Comparison of ENCODE assay signal across 8 cellular contexts in genomic region chr11:67270256-67271211, GRCh38. TPM values are rescaled to one million over a fixed set of nuclear protein-coding genes. Genes with fewer than 3 reads are reported as not detected.
DNase-seq lines count a peak whose midpoint lies in the region; ATAC-seq, FAIRE-seq and TF ChIP-seq lines count a peak whose summit lies in the region.

No MANE protein-coding gene starts in this region.

- H3K4me1 ChIP-seq in BLaER1 treated with 17β-estradiol and CSF1 and Interleukin-3, amounts not matched to agents 10 nM and 100 nM, result peaks cover 75 to 84% (median 77%) of the 10 kb centered on the region in 10 experiments
- peaks cover 62% of the 10 kb centered on the region for H3K4me1 ChIP-seq in Loucy (ENCODE audit: insufficient read depth, low read length, poor library complexity, severe bottlenecking)
- H3K4me1 ChIP-seq in GM12878 (ENCODE audit: control insufficient read depth, insufficient read depth, low read length), result peaks cover 65% of the 10 kb centered on the region
- peaks cover 49 to 79% of the 10 kb centered on the region in 2 donors for H3K4me1 ChIP-seq in kidney (ENCODE audit: control insufficient read depth in 1 of 2, insufficient read depth in 1 of 2, low read depth in 1 of 2, low read length in 2 of 2)
- H3K4me1 ChIP-seq in stomach smooth muscle (ENCODE audit: control insufficient read depth, insufficient read depth, low read length), result peaks cover 91% of the 10 kb centered on the region

- SMC1A ChIA-PET in GM12878 (lab: Charles Lee; ENCODE audit: uncharacterized antibody, unreplicated experiment), result interaction anchor here (0.6 to 6.1 kb wide), 9 partner anchors 9 to 213 kb away, joined by 3 to 35 read pairs (median 4); partner anchors contain the start of genes AIP and ANKRD13D

- intact Hi-C loops in GM12878 (cut with micrococcal nuclease; ENCODE audit: unreplicated experiment), result no loop called here
- intact Hi-C loops in kidney (cut with DNase I), result no loop called here

- TF ChIP-seq EP300 in GM12878 (IDR thresholded peaks at IDR 0.05; ENCODE audit: borderline replicate concordance in 1 of 2, control insufficient read depth in 1 of 2, low read depth in 2 of 2, low read length in 2 of 2), result no peak

- no peak overlapping the region for H2AFZ ChIP-seq in Loucy (ENCODE audit: low read length)
- H2AFZ ChIP-seq in GM12878 (ENCODE audit: control insufficient read depth, low read depth, low read length), result no peak overlapping the region

- no TSS peak for BruUV-seq in GM12878 (replicated peaks; lab: Mats Ljungman, UMichigan)

- TF ChIP-seq POLR2A in GM12878 (IDR thresholded peaks at IDR 0.05; ENCODE audit: low read depth, low read length), result peak; percentile 44; the same call in 1 of the 2 replicates

- H3K27me3 ChIP-seq in BLaER1 treated with 17β-estradiol and CSF1 and Interleukin-3, amounts not matched to agents 10 nM and 100 nM, result no peaks in the 10 kb centered on the region
- H3K27me3 ChIP-seq in Loucy (ENCODE audit: insufficient read depth, low read length, poor library complexity, severe bottlenecking) (no peaks in the 10 kb centered on the region), GM12878 (replicated peaks in 1 of 2; ENCODE audit: control insufficient read depth in 2 of 2, insufficient read depth in 2 of 2, low read length in 1 of 2) (no peaks in the 10 kb centered on the region), stomach smooth muscle (ENCODE audit: control insufficient read depth in 1 of 2, insufficient read depth in 2 of 2, low read length in 2 of 2) (no peaks in the 10 kb centered on the region)

- ATAC-seq in GM12878, result no peak

- H4K20me1 ChIP-seq in BLaER1 treated with 17β-estradiol and CSF1 and Interleukin-3, amounts not matched to agents 10 nM and 100 nM, result peaks cover 0 to 67% (median 49%) of the 10 kb centered on the region in 11 experiments; a peak in 13 of 22 replicates
- peaks cover 61% of the 10 kb centered on the region for H4K20me1 ChIP-seq in Loucy (ENCODE audit: insufficient read depth, low read length, poor library complexity, severe bottlenecking)
- H4K20me1 ChIP-seq in GM12878 (ENCODE audit: control insufficient read depth, insufficient read depth), result no peaks in the 10 kb centered on the region

- POLR2A ChIA-PET in GM12878 (lab: Charles Lee), result interaction anchor here (0.6 to 4.8 kb wide), 10 partner anchors 6 to 217 kb away, joined by 3 to 46 read pairs (median 6); partner anchors contain the start of genes ANKRD13D and POLD4

- peak overlapping the region; percentile 87 to 100 (median 99) for H3K4me3 ChIP-seq in BLaER1 treated with 17β-estradiol and CSF1 and Interleukin-3, amounts not matched to agents 10 nM and 100 nM
- H3K4me3 ChIP-seq in Loucy (ENCODE audit: low read length, poor library complexity, severe bottlenecking), result peak overlapping the region; percentile 90
- H3K4me3 ChIP-seq in GM12878, result peak overlapping the region; percentile 81
- H3K4me3 ChIP-seq in kidney (ENCODE audit: low read length in 2 of 2), result peak overlapping the region; percentile 13 to 53
- H3K4me3 ChIP-seq in stomach smooth muscle (ENCODE audit: low read length in 2 of 2), result peak overlapping the region; percentile 53 to 84

- peaks cover 91% of the 10 kb centered on the region for H3K79me2 ChIP-seq in Loucy (ENCODE audit: insufficient read depth, low read length)
- H3K79me2 ChIP-seq in GM12878 (ENCODE audit: control insufficient read depth, insufficient read depth, low read length), result peaks cover 94% of the 10 kb centered on the region

- H3F3A ChIP-seq in Loucy (ENCODE audit: low read depth), result peaks cover 13% of the 10 kb centered on the region

- in situ Hi-C loops in GM12878 (cut with MboI), result no loop called here

- WGBS in GM12878 (ENCODE audit: insufficient coverage, insufficient replicate concordance, low lambda C conversion rate, missing lambda C conversion rate), result 3% methylated on average over 24 of the region's 28 CpGs

- H3K9me2 ChIP-seq in Loucy (replicated peaks; ENCODE audit: low read depth, low read length), result no peaks in the 10 kb centered on the region

- peak overlapping the region; percentile 92 to 100 (median 99) for H3K27ac ChIP-seq in BLaER1 treated with 17β-estradiol and CSF1 and Interleukin-3, amounts not matched to agents 10 nM and 100 nM
- H3K27ac ChIP-seq in GM12878 (ENCODE audit: control insufficient read depth, insufficient read depth), result peak overlapping the region; percentile 98
- peak overlapping the region; percentile 49 to 80 for H3K27ac ChIP-seq in kidney (ENCODE audit: low read depth in 2 of 2, low read length in 2 of 2)
- H3K27ac ChIP-seq in stomach smooth muscle (ENCODE audit: low read length), result peak overlapping the region; percentile 67

- no peaks in the 10 kb centered on the region for H3K9me3 ChIP-seq in BLaER1 treated with 17β-estradiol and CSF1 and Interleukin-3, amounts not matched to agents 10 nM and 100 nM (replicated peaks in 1 of 11)
- H3K9me3 ChIP-seq in Loucy (ENCODE audit: insufficient read depth, low read depth, low read length) (no peaks in the 10 kb centered on the region), GM12878 (replicated peaks; ENCODE audit: control insufficient read depth, insufficient read depth, low read length) (no peaks in the 10 kb centered on the region), kidney (ENCODE audit: control insufficient read depth in 1 of 2, low read length in 2 of 2) (no peaks in the 10 kb centered on the region), stomach smooth muscle (ENCODE audit: control insufficient read depth in 2 of 2, low read length in 2 of 2) (no peaks in the 10 kb centered on the region)

- no peak for TF ChIP-seq CTCF in Loucy (conservative IDR thresholded peaks at IDR 0.05; ENCODE audit: low read length)
- no peak for TF ChIP-seq CTCF in GM12878 (IDR thresholded peaks at IDR 0.05 in 2 of 3, conservative IDR thresholded peaks at IDR 0.05 in 1 of 3; ENCODE audit: control insufficient read depth in 2 of 3, extremely low read depth in 1 of 3, insufficient read depth in 1 of 3, low read depth in 3 of 3, low read length in 3 of 3)
- no peak for TF ChIP-seq CTCF in kidney (IDR thresholded peaks at IDR 0.05; ENCODE audit: borderline replicate concordance, extremely low read depth, insufficient read depth)

- CTCF ChIA-PET in GM12878 (lab: Yijun Ruan, JAX), result interaction anchor here (0.6 to 4.9 kb wide), 9 partner anchors 8 to 112 kb away, joined by 3 to 31 read pairs (median 9); no protein-coding TSS in a partner anchor

- TF ChIP-seq RAD21 in GM12878 (IDR thresholded peaks at IDR 0.05; ENCODE audit: insufficient read depth, low read depth, low read length), result no peak

- no peak for DNase-seq in GM12878 (ENCODE audit: low read depth, low spot score)
- peak; percentile 87 for DNase-seq in kidney
- no peak for DNase-seq in cortex of kidney (lab: John Stamatoyannopoulos, UW)
- no peak for DNase-seq in NCI-H748 (lab: John Stamatoyannopoulos, UW; ENCODE audit: unreplicated experiment)
- DNase-seq in HCEC 1CT, result no peak

- H3K36me3 ChIP-seq in BLaER1 treated with 17β-estradiol and CSF1 and Interleukin-3, amounts not matched to agents 10 nM and 100 nM, result peaks cover 60 to 87% (median 79%) of the 10 kb centered on the region in 11 experiments
- peaks cover 2% of the 10 kb centered on the region; the same call in 1 of the 2 replicates for H3K36me3 ChIP-seq in Loucy (ENCODE audit: insufficient read depth, low read length)
- H3K36me3 ChIP-seq in GM12878 (ENCODE audit: control insufficient read depth in 2 of 2, insufficient read depth in 2 of 2, low read length in 1 of 2), result peaks cover 11 to 13% of the 10 kb centered on the region in 2 experiments; a peak in 3 of 4 replicates
- H3K36me3 ChIP-seq in kidney (ENCODE audit: control insufficient read depth in 1 of 2, insufficient read depth in 2 of 2, low read length in 2 of 2), result peaks cover 2 to 5% of the 10 kb centered on the region in 2 donors
- H3K36me3 ChIP-seq in stomach smooth muscle (ENCODE audit: control insufficient read depth in 2 of 2, insufficient read depth in 2 of 2, low read length in 2 of 2), result peaks cover 0 to 6% of the 10 kb centered on the region in 2 donors

- peak overlapping the region; percentile 93 to 100 (median 99) for H3K9ac ChIP-seq in BLaER1 treated with 17β-estradiol and CSF1 and Interleukin-3, amounts not matched to agents 10 nM and 100 nM
- H3K9ac ChIP-seq in Loucy (ENCODE audit: low read depth, low read length, poor library complexity, severe bottlenecking), result peak overlapping the region; percentile 94
- H3K9ac ChIP-seq in GM12878 (ENCODE audit: control insufficient read depth, insufficient read depth, low read length), result peak overlapping the region; percentile 77
- H3K9ac ChIP-seq in kidney (ENCODE audit: low read length in 2 of 2), result peak overlapping the region; percentile 31 to 60
- H3K9ac ChIP-seq in stomach smooth muscle (ENCODE audit: low read length in 2 of 2), result peak overlapping the region; percentile 36 to 47

- FAIRE-seq in GM12878 (lab: Jason Lieb, UNC) (no peak), kidney (lab: Jason Lieb, UNC) (no peak)

- H3K4me2 ChIP-seq in BLaER1 treated with 17β-estradiol and CSF1 and Interleukin-3, amounts not matched to agents 10 nM and 100 nM, result peak overlapping the region; percentile 99 to 100 (median 100)
- H3K4me2 ChIP-seq in Loucy (ENCODE audit: low read depth, low read length, poor library complexity, severe bottlenecking) (peak overlapping the region; percentile 97), GM12878 (ENCODE audit: control insufficient read depth, insufficient read depth) (peak overlapping the region; percentile 100)

- RAD21 ChIA-PET in GM12878 (lab: Charles Lee; ENCODE audit: unreplicated experiment), result interaction anchor here (1.1 to 6.6 kb wide), 11 partner anchors 7 to 111 kb away, joined by 3 to 33 read pairs (median 7); partner anchors contain the start of genes ANKRD13D and POLD4

RNA-seq across cellular contexts. Expression of gene GRK2, which starts 4.3 kb away (rescaled TPM):
- total RNA-seq in GM12878 (2013; cell fraction: nucleolus; rRNA removed), result 113 and 129 TPM in 2 replicates
- total RNA-seq in GM12878 (2014; rRNA removed) (135 and 140 TPM in 2 replicates), GM12878 (2014; rRNA removed; fragmentation: Illumina TruSeq; extraction: Trizol) (50.3 and 54.9 TPM in 2 replicates), GM12878 (2021) (152 and 160 TPM in 2 replicates), kidney (80.8 TPM)
- 47.6 TPM for polyA plus RNA-seq in GM12878 (2011; ENCODE audit: low read depth)
- polyA plus RNA-seq in GM12878 (2011; rRNA removed) (52.4 and 77.2 TPM in 2 replicates), GM12878 (2014; fragmentation: Illumina TruSeq; extraction: Trizol) (44.5 and 90.0 TPM in 2 replicates), GM12878 (2014; fragmentation: Nextera tagmentation; extraction: Ambion mirVana) (1 to 10 TPM; 1.0 to 1.3 TPM), GM12878 (2014; rRNA removed) (142 and 155 TPM in 2 replicates), GM12878 (2016; fragmentation: Nextera tagmentation; extraction: Ambion mirVana) (10 to 100 TPM; 31.5 to 34.5 TPM), kidney (ENCODE audit: insufficient read depth, low read depth, low replicate concordance) (28.2 TPM)
- 84.2 and 124 TPM in 2 replicates for polyA plus RNA-seq in GM12878 (2011; cell fraction: cytosol; rRNA removed)
- polyA plus RNA-seq in GM12878 (2011; cell fraction: nucleus; rRNA removed), result 373 and 393 TPM in 2 replicates
- 130 and 152 TPM in 2 replicates for polyA plus RNA-seq in GM12878 (2012)
- 105 and 117 TPM in 2 replicates for polyA minus RNA-seq in GM12878 (2011; rRNA and poly(A)+ RNA removed)
- polyA minus RNA-seq in GM12878 (2011; cell fraction: cytosol; rRNA and poly(A)+ RNA removed), result 65.8 and 85.8 TPM in 2 replicates
- 76.6 and 99.7 TPM in 2 replicates for polyA minus RNA-seq in GM12878 (2011; cell fraction: nucleus; rRNA and poly(A)+ RNA removed)

RNA-seq across cellular contexts. Expression of gene ANKRD13D, which starts 18.6 kb away (rescaled TPM):
- 70.6 and 80.4 TPM in 2 replicates for total RNA-seq in GM12878 (2013; cell fraction: nucleolus; rRNA removed)
- total RNA-seq in GM12878 (2014; rRNA removed) (36.7 and 39.5 TPM in 2 replicates), GM12878 (2014; rRNA removed; fragmentation: Illumina TruSeq; extraction: Trizol) (20.8 and 21.1 TPM in 2 replicates), GM12878 (2021) (45.2 and 54.1 TPM in 2 replicates), kidney (68.3 TPM)
- 8.7 TPM for polyA plus RNA-seq in GM12878 (2011; ENCODE audit: low read depth)
- polyA plus RNA-seq in GM12878 (2011; rRNA removed) (13.2 and 25.2 TPM in 2 replicates), GM12878 (2014; fragmentation: Illumina TruSeq; extraction: Trizol) (6.7 and 18.4 TPM in 2 replicates), GM12878 (2014; fragmentation: Nextera tagmentation; extraction: Ambion mirVana) (1 to 10 TPM; 2.0 to 5.9 TPM), GM12878 (2014; rRNA removed) (56.2 and 58.8 TPM in 2 replicates), GM12878 (2016; fragmentation: Nextera tagmentation; extraction: Ambion mirVana) (10 to 100 TPM; 18.4 to 22.0 TPM), kidney (ENCODE audit: insufficient read depth, low read depth, low replicate concordance) (21.9 TPM)
- 24.9 and 43.8 TPM in 2 replicates for polyA plus RNA-seq in GM12878 (2011; cell fraction: cytosol; rRNA removed)
- polyA plus RNA-seq in GM12878 (2011; cell fraction: nucleus; rRNA removed), result 169 and 236 TPM in 2 replicates
- polyA plus RNA-seq in GM12878 (2012), result 18.7 and 28.3 TPM in 2 replicates
- 12.1 and 32.2 TPM in 2 replicates for polyA minus RNA-seq in GM12878 (2011; rRNA and poly(A)+ RNA removed)
- 11.0 and 14.5 TPM in 2 replicates for polyA minus RNA-seq in GM12878 (2011; cell fraction: cytosol; rRNA and poly(A)+ RNA removed)
- polyA minus RNA-seq in GM12878 (2011; cell fraction: nucleus; rRNA and poly(A)+ RNA removed), result 36.4 and 70.8 TPM in 2 replicates

RNA-seq across cellular contexts. Expression of gene SSH3, which starts 32.8 kb away (rescaled TPM):
- 0.93 and 0.94 TPM in 2 replicates for total RNA-seq in GM12878 (2013; cell fraction: nucleolus; rRNA removed)
- total RNA-seq in GM12878 (2014; rRNA removed) (0.11 and 0.73 TPM in 2 replicates), GM12878 (2014; rRNA removed; fragmentation: Illumina TruSeq; extraction: Trizol) (0.18 and 0.23 TPM in 2 replicates), GM12878 (2021) (0.80 and 1.7 TPM in 2 replicates), kidney (68.9 TPM)
- polyA plus RNA-seq in GM12878 (2011; ENCODE audit: low read depth), result 0.09 TPM
- polyA plus RNA-seq in GM12878 (2011; rRNA removed) (0.05 and 0.10 TPM in 2 replicates), GM12878 (2014; fragmentation: Illumina TruSeq; extraction: Trizol) (0.08 and 0.21 TPM in 2 replicates), GM12878 (2014; fragmentation: Nextera tagmentation; extraction: Ambion mirVana) (not detected), GM12878 (2014; rRNA removed) (0.83 and 0.94 TPM in 2 replicates), GM12878 (2016; fragmentation: Nextera tagmentation; extraction: Ambion mirVana) (under 1 TPM in 1 of 2 experiments, not detected in 1; 0.28 TPM), kidney (ENCODE audit: insufficient read depth, low read depth, low replicate concordance) (25.0 TPM)
- polyA plus RNA-seq in GM12878 (2011; cell fraction: cytosol; rRNA removed), result 0.04 and 0.13 TPM in 2 replicates
- polyA plus RNA-seq in GM12878 (2011; cell fraction: nucleus; rRNA removed), result 1.4 and 2.0 TPM in 2 replicates
- 0.24 and 0.38 TPM in 2 replicates for polyA plus RNA-seq in GM12878 (2012)
- 0.26 TPM in 1 of 2 replicates, not detected in the other for polyA minus RNA-seq in GM12878 (2011; rRNA and poly(A)+ RNA removed)
- 0.53 TPM in 1 of 2 replicates, not detected in the other for polyA minus RNA-seq in GM12878 (2011; cell fraction: cytosol; rRNA and poly(A)+ RNA removed)
- polyA minus RNA-seq in GM12878 (2011; cell fraction: nucleus; rRNA and poly(A)+ RNA removed), result 0.48 and 2.2 TPM in 2 replicates

Comparison
In these comparisons a context has a peak if more than half of its experiments do, and no peak if none do; other contexts are left out.
1. H3K4me3 ChIP-seq: peak in every context shown above with its lines; median percentile 99 in BLaER1 treated with 17β-estradiol and CSF1 and Interleukin-3, amounts not matched to agents 10 nM and 100 nM; 90 in Loucy; 81 in GM12878; 68 in stomach smooth muscle; 33 in kidney.
2. H3K9ac ChIP-seq: peak in every context shown above with its lines; median percentile 99 in BLaER1 treated with 17β-estradiol and CSF1 and Interleukin-3, amounts not matched to agents 10 nM and 100 nM; 94 in Loucy; 77 in GM12878; 46 in kidney; 42 in stomach smooth muscle.
3. RNA of gene SSH3, which starts 32.8 kb away (total RNA-seq): 68.9 TPM in kidney (single experiment); 0.11 to 1.7 TPM in GM12878; every median in the first group is over 10 times any median in the second.
4. Peak in every context shown above with its lines, with median percentiles within 50 percentile points of each other: H3K27ac ChIP-seq and H3K4me2 ChIP-seq.